In the genomic region with DNA sequence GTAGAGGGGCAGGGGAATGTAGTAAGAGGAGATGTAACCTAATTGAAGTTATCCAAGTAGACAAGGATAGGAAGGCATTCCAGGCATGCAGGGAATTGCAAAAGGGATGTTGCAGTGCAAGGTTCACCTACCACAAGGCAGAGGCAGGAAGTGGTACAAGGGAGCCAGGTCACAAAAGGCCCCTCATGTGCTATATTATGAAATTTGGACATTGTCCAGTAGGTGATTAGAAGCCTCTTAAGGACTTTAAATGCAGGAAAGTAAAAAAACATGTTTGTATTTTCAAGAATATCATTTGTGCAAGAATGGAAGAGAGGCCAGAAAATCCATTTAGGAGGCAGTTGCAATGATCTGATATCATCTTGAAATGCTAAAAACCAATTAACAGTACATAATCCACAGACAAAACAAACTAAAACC, we compare ENCODE assay signal across 12 cellular contexts.
A peak's percentile ranks its signal among the peaks of the same experiment; 100 is the strongest.
DNase-seq lines count a peak whose midpoint lies in the region; ATAC-seq, FAIRE-seq and TF ChIP-seq lines count a peak whose summit lies in the region.
"Had no signal": no experiment of that assay in that cellular context is flagged by ENCODE, and none has a peak within 500 bp of the region (broad histone marks: within the 10 kb centered on the region; RNA-seq: fewer than 3 reads in every experiment).

No MANE protein-coding gene starts in this region.

- no peaks in the 10 kb centered on the region for H3K9me3 Mint-ChIP-seq in astrocyte (ENCODE audit: unreplicated experiment)
- H3K9me3 Mint-ChIP-seq: activated T-helper 17 cell treated with anti-CD3 and anti-CD28 coated beads, Interleukin-2, amount 50 U/mL, for 72 hours; memory B cell had no signal

- DNase-seq in BJ (ENCODE audit: low read depth), result peak; percentile 74
- peak; percentile 10 for DNase-seq in HK-2 (ENCODE audit: unreplicated experiment)
- peak; percentile 74 for DNase-seq in astrocyte (ENCODE audit: low read depth)
- DNase-seq in kidney glomerular epithelial cell (lab: John Stamatoyannopoulos, UW), result peak; percentile 36
- DNase-seq in caudate nucleus (lab: John Stamatoyannopoulos, UW), result no peak
- DNase-seq in stimulated activated naive CD4-positive, alpha-beta T cell (lab: John Stamatoyannopoulos, UW), result no peak
- no peak for DNase-seq in NCI-H146 treated with DMSO at 0.1 percent for 48 hours (lab: John Stamatoyannopoulos, UW; ENCODE audit: unreplicated experiment)

- peak; percentile 45 for FAIRE-seq in astrocyte (lab: Jason Lieb, UNC)
- FAIRE-seq: TTC549 had no signal

- no peak for ATAC-seq in GM21576 (IDR thresholded peaks at IDR 0.05; ENCODE audit: unreplicated experiment)
- ATAC-seq: activated T-helper 17 cell treated with anti-CD3 and anti-CD28 coated beads, Interleukin-2, amount 50 U/mL, for 72 hours had no signal

- H3K27me3 Mint-ChIP-seq in astrocyte (ENCODE audit: low read depth, unreplicated experiment), result no peaks in the 10 kb centered on the region
- H3K27me3 Mint-ChIP-seq: activated T-helper 17 cell treated with anti-CD3 and anti-CD28 coated beads, Interleukin-2, amount 50 U/mL, for 72 hours; memory B cell had no signal

- POLR2A ChIA-PET in BJ (lab: Charles Lee), result no interaction called here

- TF ChIP-seq CTCF in BJ (IDR thresholded peaks at IDR 0.05; ENCODE audit: insufficient read depth, low read depth, low read length) (no peak), astrocyte (IDR thresholded peaks at IDR 0.05; ENCODE audit: insufficient read depth, low read depth, low read length) (no peak)

- peak overlapping the region; percentile 26 for H3K4me2 ChIP-seq in astrocyte (ENCODE audit: low read length)

- H3K36me3 ChIP-seq in BJ (ENCODE audit: control insufficient read depth, insufficient read depth, low read length) (peaks cover 3% of the 10 kb centered on the region; the same call in 1 of the 2 replicates), astrocyte (ENCODE audit: insufficient read depth, low read length) (no peaks in the 10 kb centered on the region)

- CTCF ChIA-PET in BJ (lab: Yijun Ruan, JAX), result no interaction called here

- H3K4me1 Mint-ChIP-seq in astrocyte (ENCODE audit: low read depth, unreplicated experiment), result peaks cover 8% of the 10 kb centered on the region
- H3K4me1 Mint-ChIP-seq: activated T-helper 17 cell treated with anti-CD3 and anti-CD28 coated beads, Interleukin-2, amount 50 U/mL, for 72 hours; memory B cell had no signal

- no peak overlapping the region for H3K27ac ChIP-seq in astrocyte (ENCODE audit: low read depth, low read length)
- no peak overlapping the region for H3K27ac ChIP-seq in caudate nucleus (ENCODE audit: low read depth, low read length)
- H3K27ac ChIP-seq: skin epidermis had no signal

- H3K79me2 ChIP-seq in astrocyte (ENCODE audit: insufficient read depth, low read length), result no peaks in the 10 kb centered on the region

- H2AFZ ChIP-seq in astrocyte (ENCODE audit: low read depth, low read length), result no peak overlapping the region

- H3K4me3 ChIP-seq in BJ (ENCODE audit: low read depth, low read length), result no peak overlapping the region
- H3K4me3 ChIP-seq in astrocyte (ENCODE audit: insufficient read depth, low read depth, low read length), result no peak overlapping the region
- H3K4me3 ChIP-seq: skin epidermis had no signal

- no peaks in the 10 kb centered on the region for H3K9me3 ChIP-seq in astrocyte (ENCODE audit: insufficient read depth, low read depth, low read length)

- no peak overlapping the region for H3K4me3 Mint-ChIP-seq in astrocyte (ENCODE audit: unreplicated experiment)
- H3K4me3 Mint-ChIP-seq: activated T-helper 17 cell treated with anti-CD3 and anti-CD28 coated beads, Interleukin-2, amount 50 U/mL, for 72 hours; memory B cell had no signal

- H4K20me1 ChIP-seq in astrocyte (ENCODE audit: insufficient read depth, low read length), result no peaks in the 10 kb centered on the region

- H3K27me3 ChIP-seq in BJ (ENCODE audit: control insufficient read depth, insufficient read depth, low read length) (no peaks in the 10 kb centered on the region), astrocyte (ENCODE audit: insufficient read depth, low read length) (no peaks in the 10 kb centered on the region)

- H3K27ac Mint-ChIP-seq in astrocyte (ENCODE audit: unreplicated experiment), result no peak overlapping the region
- H3K27ac Mint-ChIP-seq: activated T-helper 17 cell treated with anti-CD3 and anti-CD28 coated beads, Interleukin-2, amount 50 U/mL, for 72 hours; memory B cell had no signal

- no peaks in the 10 kb centered on the region for H3K4me1 ChIP-seq in astrocyte (ENCODE audit: insufficient read depth, low read length)

- peaks cover 2% of the 10 kb centered on the region for H3K36me3 Mint-ChIP-seq in astrocyte (ENCODE audit: low read depth, unreplicated experiment)
- H3K36me3 Mint-ChIP-seq: memory B cell had no signal

- H3K9ac ChIP-seq in astrocyte (ENCODE audit: low read length), result no peak overlapping the region

Comparison
In these comparisons a context has a peak if more than half of its experiments do, and no peak if none do; other contexts are left out.
1. DNase-seq: peak in BJ (single experiment), HK-2 (single experiment), astrocyte (single experiment) and kidney glomerular epithelial cell (single experiment); none in caudate nucleus (0 of 61), stimulated activated naive CD4-positive, alpha-beta T cell (0 of 6) and NCI-H146 treated with DMSO at 0.1 percent for 48 hours (single experiment).